Comparison of ENCODE assay signal across 25 cellular contexts in the genomic region with DNA sequence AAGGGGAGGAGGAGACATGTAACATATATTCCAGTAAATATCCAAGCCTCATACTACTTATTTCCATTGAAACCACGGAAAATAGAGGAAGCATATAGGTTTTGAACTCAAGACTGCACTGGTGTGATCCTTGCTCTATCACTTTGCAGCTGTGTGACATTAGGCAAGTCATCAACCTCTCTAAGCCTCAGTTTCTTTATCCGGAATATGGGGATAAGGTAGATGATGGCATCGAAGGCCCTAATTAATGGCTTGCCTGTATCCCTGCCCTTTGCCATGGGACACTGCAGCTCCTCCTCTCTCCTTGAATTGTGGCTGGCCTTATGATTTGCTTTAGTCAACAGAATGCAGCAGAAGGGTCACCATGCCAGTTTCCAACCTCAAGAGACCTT. TPM values are rescaled to one million over a fixed set of nuclear protein-coding genes. Genes with fewer than 3 reads are reported as not detected.
DNase-seq lines count a peak whose midpoint lies in the region; ATAC-seq and TF ChIP-seq lines count a peak whose summit lies in the region.
"Had no signal": no experiment of that assay in that cellular context is flagged by ENCODE, and none has a peak within 500 bp of the region (broad histone marks: within the 10 kb centered on the region; RNA-seq: fewer than 3 reads in every experiment).

No MANE protein-coding gene starts in this region.

- H2BK5ac ChIP-seq in mesenchymal stem cell (ENCODE audit: low read depth, low read length, poor library complexity, severe bottlenecking) = no peak overlapping the region

- H3K9me3 ChIP-seq in SK-N-SH (no peaks in the 10 kb centered on the region), Panc1 (ENCODE audit: control insufficient read depth, insufficient read depth, low read depth, low read length) (no peaks in the 10 kb centered on the region), mesenchymal stem cell (ENCODE audit: control insufficient read depth, low read length) (no peaks in the 10 kb centered on the region), skeletal muscle satellite cell (replicated peaks; ENCODE audit: low read length) (no peaks in the 10 kb centered on the region), psoas muscle (no peaks in the 10 kb centered on the region)
- H3K9me3 ChIP-seq: stomach had no signal

- H3K4me3 ChIP-seq in SK-N-SH (ENCODE audit: low read depth in 2 of 2, low read length in 1 of 2) (no peak overlapping the region; a peak in 1 of 4 replicates), Panc1 (ENCODE audit: low read depth in 2 of 2, low read length in 2 of 2) (peak overlapping the region in 1 of 2 experiments; percentile 93; a peak in 2 of 4 replicates), mesenchymal stem cell (ENCODE audit: insufficient read depth in 1 of 2, low read depth in 1 of 2, low read length in 2 of 2) (no peak overlapping the region), skeletal muscle satellite cell (ENCODE audit: low read length) (no peak overlapping the region), psoas muscle (no peak overlapping the region)
- H3K4me3 ChIP-seq: stomach had no signal

- no peak overlapping the region for H2BK15ac ChIP-seq in mesenchymal stem cell (ENCODE audit: low read depth, poor library complexity, severe bottlenecking)

- no peaks in the 10 kb centered on the region for H3K9me3 Mint-ChIP-seq in stimulated activated effector memory CD8-positive, alpha-beta T cell treated with anti-CD3 and anti-CD28 coated beads, Interleukin-12 subunit alpha, Interleukin-12 subunit beta, amount 100 ng/mL, for 72 hours
- H3K9me3 Mint-ChIP-seq: activated CD4-positive, alpha-beta T cell treated with anti-CD3 and anti-CD28 coated beads, Interleukin-2, amount 10 ng/mL, durations not matched to agents 7 days and 5 days; activated naive CD8-positive, alpha-beta T cell treated with anti-CD3 and anti-CD28 coated beads, Interleukin-2, amount 10 ng/mL, durations not matched to agents 7 days and 5 days; activated T-helper 2 cell treated with anti-CD3 and anti-CD28 coated beads, Interferon-gamma antibody, Interleukin-2, Interleukin-4, amounts not matched to agents 10 μg/mL and 5 μg/mL and 100 μg/mL, durations not matched to agents 14 hours and 24 hours and 36 hours; natural killer cell treated with Interleukin-12 subunit alpha and Interleukin-12 subunit beta and Interleukin-15 and Interleukin-18, amount 100 ng/mL, for 72 hours; type B pancreatic cell had no signal

- peak overlapping the region in 1 of 2 experiments; percentile 15 for H3K4ac ChIP-seq in mesenchymal stem cell (ENCODE audit: low read depth in 1 of 2, low read length in 2 of 2)

- H3K27me3 ChIP-seq in SK-N-SH (ENCODE audit: insufficient read depth) (no peaks in the 10 kb centered on the region), Panc1 (ENCODE audit: control insufficient read depth, insufficient read depth, low read length) (no peaks in the 10 kb centered on the region), mesenchymal stem cell (ENCODE audit: control insufficient read depth in 1 of 2, insufficient read depth in 1 of 2, low read length in 2 of 2) (no peaks in the 10 kb centered on the region), skeletal muscle satellite cell (ENCODE audit: control insufficient read depth, insufficient read depth, low read length) (no peaks in the 10 kb centered on the region), psoas muscle (ENCODE audit: insufficient read depth in 3 of 3, low read length in 2 of 3) (no peaks in the 10 kb centered on the region)

- no peak overlapping the region for H3K14ac ChIP-seq in mesenchymal stem cell (ENCODE audit: low read length in 2 of 2)

- no peak overlapping the region for H4K8ac ChIP-seq in mesenchymal stem cell (ENCODE audit: low read length)

- H2BK12ac ChIP-seq in mesenchymal stem cell (ENCODE audit: low read length in 2 of 2) = no peak overlapping the region

- no peak overlapping the region for H3K27ac Mint-ChIP-seq in stimulated activated effector memory CD8-positive, alpha-beta T cell treated with anti-CD3 and anti-CD28 coated beads, Interleukin-12 subunit alpha, Interleukin-12 subunit beta, amount 100 ng/mL, for 72 hours
- H3K27ac Mint-ChIP-seq: activated CD4-positive, alpha-beta T cell treated with anti-CD3 and anti-CD28 coated beads, Interleukin-2, amount 10 ng/mL, durations not matched to agents 7 days and 5 days; activated naive CD8-positive, alpha-beta T cell treated with anti-CD3 and anti-CD28 coated beads, Interleukin-2, amount 10 ng/mL, durations not matched to agents 7 days and 5 days; activated T-helper 2 cell treated with anti-CD3 and anti-CD28 coated beads, Interferon-gamma antibody, Interleukin-2, Interleukin-4, amounts not matched to agents 10 μg/mL and 5 μg/mL and 100 μg/mL, durations not matched to agents 14 hours and 24 hours and 36 hours; natural killer cell treated with Interleukin-12 subunit alpha and Interleukin-12 subunit beta and Interleukin-15 and Interleukin-18, amount 100 ng/mL, for 72 hours; progenitor cell of endocrine pancreas; type B pancreatic cell had no signal

- H2AFZ ChIP-seq in SK-N-SH (ENCODE audit: low read depth) (no peak overlapping the region), mesenchymal stem cell (ENCODE audit: low read depth, low read length) (no peak overlapping the region)

- no peak overlapping the region for H3K9ac ChIP-seq in SK-N-SH
- no peak overlapping the region for H3K9ac ChIP-seq in mesenchymal stem cell (ENCODE audit: low read length)
- no peak overlapping the region for H3K9ac ChIP-seq in skeletal muscle satellite cell (ENCODE audit: low read depth, low read length)

- no peak for ATAC-seq in SK-N-SH treated with all-trans-retinoic acid at 6 μM for 48 hours
- ATAC-seq in Panc1 = no peak
- no peak for ATAC-seq in stimulated activated effector memory CD8-positive, alpha-beta T cell treated with anti-CD3 and anti-CD28 coated beads, Interleukin-12 subunit alpha, Interleukin-12 subunit beta, amount 100 ng/mL, for 72 hours
- no peak for ATAC-seq in psoas muscle
- ATAC-seq: natural killer cell treated with Interleukin-12 subunit alpha and Interleukin-12 subunit beta and Interleukin-15 and Interleukin-18, amount 100 ng/mL, for 72 hours had no signal

- H3K4me1 Mint-ChIP-seq in stimulated activated effector memory CD8-positive, alpha-beta T cell treated with anti-CD3 and anti-CD28 coated beads, Interleukin-12 subunit alpha, Interleukin-12 subunit beta, amount 100 ng/mL, for 72 hours = peaks cover 23% of the 10 kb centered on the region

- TF ChIP-seq RAD21 in SK-N-SH (IDR thresholded peaks at IDR 0.05; ENCODE audit: low read length) = no peak

- no peaks in the 10 kb centered on the region for H3K9me2 ChIP-seq in SK-N-SH

- H3K79me2 ChIP-seq in SK-N-SH (ENCODE audit: insufficient read depth) = peaks cover 99% of the 10 kb centered on the region

- H4K20me1 ChIP-seq in SK-N-SH (ENCODE audit: insufficient read depth) = peaks cover 96% of the 10 kb centered on the region

- H3K4me1 ChIP-seq in SK-N-SH (ENCODE audit: control insufficient read depth in 1 of 2, insufficient read depth in 2 of 2, low read depth in 1 of 2, low read length in 1 of 2) (peaks cover 58 to 74% of the 10 kb centered on the region in 2 experiments; a peak in 3 of 4 replicates), Panc1 (ENCODE audit: control insufficient read depth, insufficient read depth, low read length) (peaks cover 64% of the 10 kb centered on the region), mesenchymal stem cell (ENCODE audit: control insufficient read depth, insufficient read depth, low read depth, low read length) (peaks cover 50% of the 10 kb centered on the region), skeletal muscle satellite cell (ENCODE audit: control insufficient read depth, insufficient read depth, low read length) (peaks cover 74% of the 10 kb centered on the region), psoas muscle (peaks cover 75% of the 10 kb centered on the region)

- H3K4me2 ChIP-seq in SK-N-SH (peak overlapping the region; percentile 83; the same call in 1 of the 2 replicates), mesenchymal stem cell (ENCODE audit: low read length, poor library complexity, severe bottlenecking) (no peak overlapping the region), skeletal muscle satellite cell (ENCODE audit: low read length) (peak overlapping the region; percentile 10)

- 97% methylated on average over 3 of the region's 3 CpGs for WGBS in SK-N-SH (ENCODE audit: low lambda C conversion rate)
- WGBS in mesenchymal stem cell = 93% methylated on average over 3 of the region's 3 CpGs
- 95 to 99% (median 98%) methylated on average over 3 of the region's 3 CpGs for WGBS in psoas muscle, 3 donors

- H3K79me1 ChIP-seq in mesenchymal stem cell (replicated peaks; ENCODE audit: low read length, poor library complexity, severe bottlenecking) = no peaks in the 10 kb centered on the region

- POLR2A ChIA-PET in SK-N-SH (lab: Yijun Ruan, JAX) = no interaction called here
- POLR2A ChIA-PET in Panc1 (lab: Charles Lee) = no interaction called here

- H3K4me3 Mint-ChIP-seq in stimulated activated effector memory CD8-positive, alpha-beta T cell treated with anti-CD3 and anti-CD28 coated beads, Interleukin-12 subunit alpha, Interleukin-12 subunit beta, amount 100 ng/mL, for 72 hours = no peak overlapping the region
- H3K4me3 Mint-ChIP-seq: activated CD4-positive, alpha-beta T cell treated with anti-CD3 and anti-CD28 coated beads, Interleukin-2, amount 10 ng/mL, durations not matched to agents 7 days and 5 days; activated naive CD8-positive, alpha-beta T cell treated with anti-CD3 and anti-CD28 coated beads, Interleukin-2, amount 10 ng/mL, durations not matched to agents 7 days and 5 days; natural killer cell treated with Interleukin-12 subunit alpha and Interleukin-12 subunit beta and Interleukin-15 and Interleukin-18, amount 100 ng/mL, for 72 hours had no signal

- no peak for DNase-seq in SK-N-SH
- DNase-seq in Panc1 (ENCODE audit: low read depth, low spot score) = no peak
- DNase-seq in mesenchymal stem cell = no peak
- DNase-seq in EL = no peak
- no peak for DNase-seq in stimulated activated effector memory CD8-positive, alpha-beta T cell treated with anti-CD3 and anti-CD28 coated beads, Interleukin-12 subunit alpha, Interleukin-12 subunit beta, amount 100 ng/mL, for 72 hours (ENCODE audit: low spot score in 2 of 2)
- DNase-seq in psoas muscle = no peak
- DNase-seq: 8988T; activated CD4-positive, alpha-beta T cell treated with anti-CD3 and anti-CD28 coated beads, Interleukin-2, amount 10 ng/mL, durations not matched to agents 7 days and 5 days; activated naive CD8-positive, alpha-beta T cell treated with anti-CD3 and anti-CD28 coated beads, Interleukin-2, amount 10 ng/mL, durations not matched to agents 7 days and 5 days; C1 segment of cervical spinal cord; Calu3; cortex of kidney; islet precursor cell; NCI-H2171 treated with DMSO at 0.1 percent for 48 hours; NCI-H748 treated with DMSO at 0.1 percent for 48 hours; SIG-M5; stimulated activated CD4-positive, alpha-beta T cell treated with anti-CD3 and anti-CD28 coated beads, Interleukin-4, amount 100 ng/mL, for 4 hours; stomach; T-helper 2 cell had no signal

- H3K36me3 ChIP-seq in SK-N-SH (replicated peaks in 1 of 2; ENCODE audit: control insufficient read depth in 1 of 2, insufficient read depth in 2 of 2, low read length in 1 of 2) (peaks cover 11 to 25% of the 10 kb centered on the region in 2 experiments), Panc1 (ENCODE audit: control insufficient read depth, insufficient read depth, low read length) (peaks cover 2% of the 10 kb centered on the region; the same call in 1 of the 2 replicates), mesenchymal stem cell (ENCODE audit: control insufficient read depth in 1 of 2, insufficient read depth in 2 of 2, low read depth in 1 of 2, low read length in 2 of 2) (peaks cover 2 to 44% of the 10 kb centered on the region in 2 experiments), skeletal muscle satellite cell (ENCODE audit: insufficient read depth, low read length) (peaks cover 13% of the 10 kb centered on the region), psoas muscle (ENCODE audit: insufficient read depth in 1 of 2, low read depth in 1 of 2) (no peaks in the 10 kb centered on the region)
- H3K36me3 ChIP-seq: stomach had no signal

- H3K18ac ChIP-seq in mesenchymal stem cell (ENCODE audit: low read depth in 1 of 2, low read length in 2 of 2) = peak overlapping the region in 1 of 2 experiments; percentile 1

- H2BK120ac ChIP-seq in mesenchymal stem cell (ENCODE audit: low read depth, low read length) = no peak overlapping the region

- H3F3A ChIP-seq in SK-N-SH (replicated peaks; ENCODE audit: insufficient read depth) = peaks cover 6% of the 10 kb centered on the region

- in situ Hi-C loops in Panc1 (cut with HindIII; ENCODE audit: low pct_unique_long_range_greater_than_20kb, low sequenced_read_pairs) = no loop called here

- TF ChIP-seq EP300 in SK-N-SH (IDR thresholded peaks at IDR 0.05; ENCODE audit: borderline replicate concordance in 1 of 2, low read depth in 1 of 2, low read length in 1 of 2) = no peak

- no peaks in the 10 kb centered on the region for H3K36me3 Mint-ChIP-seq in stimulated activated effector memory CD8-positive, alpha-beta T cell treated with anti-CD3 and anti-CD28 coated beads, Interleukin-12 subunit alpha, Interleukin-12 subunit beta, amount 100 ng/mL, for 72 hours
- H3K36me3 Mint-ChIP-seq: activated naive CD8-positive, alpha-beta T cell treated with anti-CD3 and anti-CD28 coated beads, Interleukin-2, amount 10 ng/mL, durations not matched to agents 7 days and 5 days; natural killer cell treated with Interleukin-12 subunit alpha and Interleukin-12 subunit beta and Interleukin-15 and Interleukin-18, amount 100 ng/mL, for 72 hours had no signal

- intact Hi-C loops in Panc1 (cut with micrococcal nuclease; ENCODE audit: unreplicated experiment) (loop anchor here (10.0 kb wide), 1 partner anchor 127 kb away; no protein-coding TSS in a partner anchor), psoas muscle (cut with DNase I) (no loop called here)

- H4K91ac ChIP-seq in mesenchymal stem cell (ENCODE audit: low read length) = no peak overlapping the region

- BruUV-seq in Panc1 (replicated peaks; lab: Mats Ljungman, UMichigan) = no TSS peak

- no peak overlapping the region for H3K23ac ChIP-seq in mesenchymal stem cell (ENCODE audit: low read length in 2 of 2)

- CTCF ChIA-PET in SK-N-SH (lab: Yijun Ruan, JAX) (interaction anchor here (1.2 to 4.6 kb wide), 4 partner anchors 9 to 148 kb away, joined by 3 to 24 read pairs (median 13); no protein-coding TSS in a partner anchor), Panc1 (lab: Charles Lee) (interaction anchor here (0.6 kb wide), 1 partner anchor 44 kb away, joined by 3 read pairs; no protein-coding TSS in a partner anchor)

- peak overlapping the region; percentile 63 to 67; a peak in 2 of 4 replicates for H3K27ac ChIP-seq in SK-N-SH (ENCODE audit: low read depth in 2 of 2, low read length in 1 of 2)
- peak overlapping the region; percentile 89 for H3K27ac ChIP-seq in Panc1 (ENCODE audit: low read length)
- peak overlapping the region; percentile 75 for H3K27ac ChIP-seq in mesenchymal stem cell (ENCODE audit: low read length, poor library complexity, severe bottlenecking)
- H3K27ac ChIP-seq in psoas muscle = no peak overlapping the region

- no peak for TF ChIP-seq CTCF in SK-N-SH (IDR thresholded peaks at IDR 0.05)
- TF ChIP-seq CTCF in Panc1 (IDR thresholded peaks at IDR 0.05) = no peak
- no peak for TF ChIP-seq CTCF in psoas muscle (IDR thresholded peaks at IDR 0.05)

- H2AK5ac ChIP-seq in mesenchymal stem cell (ENCODE audit: low read length, severe bottlenecking) = no peak overlapping the region

RNA-seq across cellular contexts. Expression of gene SHB, which starts 6.9 kb away (rescaled TPM):
- 20.5 and 26.0 TPM in 2 replicates for polyA plus RNA-seq in SK-N-SH (2012; rRNA removed)
- polyA plus RNA-seq in SK-N-SH (2012; cell fraction: cytosol; rRNA removed) = 14.2 and 18.7 TPM in 2 replicates
- 21.7 and 22.0 TPM in 2 replicates for polyA plus RNA-seq in SK-N-SH (2012; cell fraction: nucleus; rRNA removed)
- 59.9 TPM for total RNA-seq in Panc1 (2021; ENCODE audit: unreplicated experiment)
- polyA plus RNA-seq in Panc1 (2012; ENCODE audit: insufficient read length) = 63.1 TPM
- polyA plus RNA-seq in mesenchymal stem cell (2013, experiment 1 of 2) = 18.4 TPM
- 17.9 TPM for polyA plus RNA-seq in mesenchymal stem cell (2013, experiment 2 of 2)
- 12.7 and 22.7 TPM in 2 replicates for total RNA-seq in skeletal muscle satellite cell (2012; rRNA removed)
- total RNA-seq in psoas muscle = 10 to 100 TPM in 2 of 4 donors, 1 to 10 TPM in 2; 4.8 to 26.2 (median 12.4) TPM
- 10 to 100 TPM in 1 of 3 donors, 1 to 10 TPM in 2; 4.0 to 30.7 (median 5.1) TPM for polyA plus RNA-seq in psoas muscle
- total RNA-seq: activated CD4-positive, alpha-beta T cell treated with anti-CD3 and anti-CD28 coated beads, Interleukin-2, amount 10 ng/mL, durations not matched to agents 7 days and 5 days had no signal
